ENCODE assay signal across 12 cellular contexts in genomic region chr3:20668411-20668810, GRCh38.
A peak's percentile ranks its signal among the peaks of the same experiment; 100 is the strongest.
DNase-seq lines count a peak whose midpoint lies in the region; ATAC-seq, FAIRE-seq and TF ChIP-seq lines count a peak whose summit lies in the region.
"Had no signal": no experiment of that assay in that cellular context is flagged by ENCODE, and none has a peak within 500 bp of the region (broad histone marks: within the 10 kb centered on the region; RNA-seq: fewer than 3 reads in every experiment).

No MANE protein-coding gene starts in this region.

- no peaks in the 10 kb centered on the region for H3K9me3 Mint-ChIP-seq in glutamatergic neuron (ENCODE audit: unreplicated experiment)
- peaks cover 3% of the 10 kb centered on the region for H3K9me3 Mint-ChIP-seq in T-helper 2 cell treated with Interferon-gamma antibody and Interleukin-4, amounts not matched to agents 5 μg/mL and 100 μg/mL, for 36 hours

- no peak for TF ChIP-seq CTCF in glutamatergic neuron (IDR thresholded peaks at IDR 0.05; ENCODE audit: partially characterized antibody, unreplicated experiment)
- TF ChIP-seq CTCF in left lung (IDR thresholded peaks at IDR 0.05): no peak

- H3K4me3 ChIP-seq in left lung: no peak overlapping the region

- no peaks in the 10 kb centered on the region for H3K36me3 ChIP-seq in left lung

- H3K27ac Mint-ChIP-seq in glutamatergic neuron (ENCODE audit: unreplicated experiment): no peak overlapping the region
- H3K27ac Mint-ChIP-seq in T-helper 2 cell treated with Interferon-gamma antibody and Interleukin-4, amounts not matched to agents 5 μg/mL and 100 μg/mL, for 36 hours: no peak overlapping the region

- no peaks in the 10 kb centered on the region for H3K27me3 ChIP-seq in left lung

- no peaks in the 10 kb centered on the region for H3K36me3 Mint-ChIP-seq in glutamatergic neuron (ENCODE audit: unreplicated experiment)
- H3K36me3 Mint-ChIP-seq in T-helper 2 cell treated with Interferon-gamma antibody and Interleukin-4, amounts not matched to agents 5 μg/mL and 100 μg/mL, for 36 hours (ENCODE audit: low read depth): no peaks in the 10 kb centered on the region

- H3K4me1 ChIP-seq in left lung: no peaks in the 10 kb centered on the region

- intact Hi-C loops in Right ventricle myocardium superior (cut with DNase I): no loop called here
- intact Hi-C loops in Right ventricle myocardium inferior (cut with DNase I): loop anchor here (5.0 kb wide), 1 partner anchor 34 kb away; no protein-coding TSS in a partner anchor
- intact Hi-C loops in left lung (cut with DNase I): no loop called here

- DNase-seq in Right ventricle myocardium superior (no peak), Right ventricle myocardium inferior (ENCODE audit: missing footprints) (no peak), glutamatergic neuron (peak; percentile 20), urothelium cell line (ENCODE audit: low spot score) (peak; percentile 6), left lung (no peak)
- no peak for DNase-seq in T-helper 2 cell treated with Interferon-gamma antibody and Interleukin-4, amounts not matched to agents 5 μg/mL and 100 μg/mL, for 36 hours (ENCODE audit: low spot score)
- DNase-seq: GF-D8; IMR-90; stimulated activated naive CD4-positive, alpha-beta T cell had no signal

- H3K27me3 Mint-ChIP-seq in glutamatergic neuron (ENCODE audit: unreplicated experiment): no peaks in the 10 kb centered on the region
- no peaks in the 10 kb centered on the region for H3K27me3 Mint-ChIP-seq in T-helper 2 cell treated with Interferon-gamma antibody and Interleukin-4, amounts not matched to agents 5 μg/mL and 100 μg/mL, for 36 hours (ENCODE audit: low read depth)

- FAIRE-seq in urothelium cell line (lab: Jason Lieb, UNC): no peak
- FAIRE-seq: islet of Langerhans had no signal

- no peaks in the 10 kb centered on the region for H3K9me3 ChIP-seq in left lung

- peak; percentile 30 for ATAC-seq in Right ventricle myocardium superior (ENCODE audit: poor library complexity)
- ATAC-seq in Right ventricle myocardium inferior: no peak
- ATAC-seq in SK-N-SH treated with all-trans-retinoic acid at 6 μM for 48 hours: peak; percentile 82
- ATAC-seq in HG03520 (IDR thresholded peaks at IDR 0.05; ENCODE audit: unreplicated experiment): no peak
- ATAC-seq in left lung: no peak

- H3K27ac ChIP-seq in left lung: no peak overlapping the region

- no peak overlapping the region for H3K4me3 Mint-ChIP-seq in glutamatergic neuron (ENCODE audit: unreplicated experiment)
- H3K4me3 Mint-ChIP-seq in T-helper 2 cell treated with Interferon-gamma antibody and Interleukin-4, amounts not matched to agents 5 μg/mL and 100 μg/mL, for 36 hours: no peak overlapping the region

- H3K4me1 Mint-ChIP-seq in glutamatergic neuron (ENCODE audit: low read depth, unreplicated experiment): peaks cover 21% of the 10 kb centered on the region
- H3K4me1 Mint-ChIP-seq in T-helper 2 cell treated with Interferon-gamma antibody and Interleukin-4, amounts not matched to agents 5 μg/mL and 100 μg/mL, for 36 hours (ENCODE audit: low read depth): no peaks in the 10 kb centered on the region

TF ChIP-seq in SK-N-SH treated with all-trans-retinoic acid at 6 μM for 48 hours, 23 proteins besides CTCF, POLR2A, EP300 and RAD21 (continues in another document):
- TF ChIP-seq PATZ1 (CRISPR knock-in tag; IDR thresholded peaks at IDR 0.05; ENCODE audit: borderline replicate concordance) (no peak), POU6F1 (CRISPR knock-in tag; IDR thresholded peaks at IDR 0.05; ENCODE audit: borderline replicate concordance, low read depth) (no peak), TSHZ2 (CRISPR knock-in tag; IDR thresholded peaks at IDR 0.05) (no peak), CSRNP3 (CRISPR knock-in tag; IDR thresholded peaks at IDR 0.05) (no peak), ESRRG (CRISPR knock-in tag; IDR thresholded peaks at IDR 0.05) (no peak), GLIS3 (CRISPR knock-in tag; IDR thresholded peaks at IDR 0.05) (no peak), ZFP30 (CRISPR knock-in tag; IDR thresholded peaks at IDR 0.05) (no peak), OSR1 (CRISPR knock-in tag; IDR thresholded peaks at IDR 0.05) (no peak), CREB5 (CRISPR knock-in tag; IDR thresholded peaks at IDR 0.05; ENCODE audit: low read depth) (no peak), ZNF565 (CRISPR knock-in tag; conservative IDR thresholded peaks at IDR 0.05; ENCODE audit: low read depth) (no peak), ISL1 (CRISPR knock-in tag; IDR thresholded peaks at IDR 0.05) (no peak), ZC3H10 (CRISPR knock-in tag; IDR thresholded peaks at IDR 0.05) (no peak), CSDC2 (CRISPR knock-in tag; IDR thresholded peaks at IDR 0.05) (no peak), TCF4 (CRISPR knock-in tag; IDR thresholded peaks at IDR 0.05; ENCODE audit: borderline replicate concordance) (no peak; the same call in 1 of the 2 replicates), TOX (CRISPR knock-in tag; IDR thresholded peaks at IDR 0.05; ENCODE audit: borderline replicate concordance) (no peak)

Comparison
In these comparisons a context has a peak if more than half of its experiments do, and no peak if none do; other contexts are left out.
1. ATAC-seq: peak in Right ventricle myocardium superior (single experiment) and SK-N-SH treated with all-trans-retinoic acid at 6 μM for 48 hours (single experiment); none in Right ventricle myocardium inferior (single experiment), HG03520 (single experiment) and left lung (single experiment).
2. DNase-seq: peak in glutamatergic neuron (single experiment) and urothelium cell line (single experiment); none in Right ventricle myocardium superior (single experiment), Right ventricle myocardium inferior (single experiment), left lung (0 of 2) and T-helper 2 cell treated with Interferon-gamma antibody and Interleukin-4, amounts not matched to agents 5 μg/mL and 100 μg/mL, for 36 hours (single experiment).